Comparison of ENCODE assay signal across 19 cellular contexts in the genomic region with DNA sequence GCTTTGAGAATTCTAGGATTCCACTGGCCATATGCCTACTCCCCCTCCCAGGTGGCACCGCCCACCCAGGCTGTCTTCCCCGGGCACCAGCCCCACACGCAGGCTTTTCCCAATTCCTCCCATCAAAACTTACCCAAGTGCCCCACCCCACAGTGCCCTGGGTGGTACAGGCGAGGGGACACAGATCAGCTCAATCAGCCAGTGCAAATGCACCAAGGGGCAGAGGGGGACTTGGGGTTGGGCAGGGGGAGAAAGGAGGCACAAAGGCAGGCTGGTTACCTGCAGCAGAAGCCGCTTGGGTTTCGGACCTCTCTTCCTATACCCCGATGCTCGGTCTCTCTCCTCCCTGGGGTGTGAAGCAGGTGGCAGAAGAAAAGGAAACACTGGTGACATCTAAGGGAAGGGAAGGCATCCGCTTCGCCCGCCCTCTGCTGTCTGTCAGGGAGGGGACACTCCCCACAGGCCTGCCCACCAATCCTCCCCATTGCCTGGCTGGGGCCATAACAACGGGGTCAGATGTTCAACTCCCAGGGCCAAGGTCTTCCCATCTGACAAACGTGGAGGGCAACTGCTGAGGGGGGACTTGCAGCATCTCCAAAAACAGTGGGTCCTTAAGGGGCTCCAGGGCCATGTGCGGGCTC. TPM values are rescaled to one million over a fixed set of nuclear protein-coding genes. Genes with fewer than 3 reads are reported as not detected.
A peak's percentile ranks its signal among the peaks of the same experiment; 100 is the strongest.
DNase-seq lines count a peak whose midpoint lies in the region; ATAC-seq and TF ChIP-seq lines count a peak whose summit lies in the region.
"Had no signal": no experiment of that assay in that cellular context is flagged by ENCODE, and none has a peak within 500 bp of the region (broad histone marks: within the 10 kb centered on the region; RNA-seq: fewer than 3 reads in every experiment).

No MANE protein-coding gene starts in this region.

- POLR2A ChIA-PET in activated naive CD8-positive, alpha-beta T cell treated with anti-CD3 and anti-CD28 coated beads, Interleukin-2, amount 10 ng/mL, durations not matched to agents 7 days and 5 days (lab: Charles Lee) = interaction anchor here (0.7 kb wide), 2 partner anchors 39 to 100 kb away, joined by 4 to 5 read pairs; no protein-coding TSS in a partner anchor
- POLR2A ChIA-PET in WTC11 (lab: Charles Lee) = interaction anchor here (0.7 kb wide), 1 partner anchor 16 kb away, joined by 3 read pairs; no protein-coding TSS in a partner anchor
- POLR2A ChIA-PET in naive thymus-derived CD8-positive, alpha-beta T cell (lab: Charles Lee) = no interaction called here

- no peaks in the 10 kb centered on the region for H3K9me3 ChIP-seq in vagina

- peaks cover 6% of the 10 kb centered on the region for H3K4me1 Mint-ChIP-seq in activated naive CD8-positive, alpha-beta T cell treated with anti-CD3 and anti-CD28 coated beads, Interleukin-2, amount 10 ng/mL, durations not matched to agents 7 days and 5 days
- no peaks in the 10 kb centered on the region for H3K4me1 Mint-ChIP-seq in activated naive CD8-positive, alpha-beta T cell treated with anti-CD3 and anti-CD28 coated beads, Interleukin-2, amount 50 U/mL, for 24 hours
- H3K4me1 Mint-ChIP-seq in WTC11 = peaks cover 10% of the 10 kb centered on the region
- peaks cover 2 to 17% (median 10%) of the 10 kb centered on the region in 4 donors for H3K4me1 Mint-ChIP-seq in naive thymus-derived CD8-positive, alpha-beta T cell
- peaks cover 2% of the 10 kb centered on the region for H3K4me1 Mint-ChIP-seq in activated T-cell treated with anti-CD3 and anti-CD28 coated beads, Interleukin-2, amount 50 U/mL, for 24 hours (ENCODE audit: low read depth)
- H3K4me1 Mint-ChIP-seq in activated T-helper 1 cell treated with anti-CD3 and anti-CD28 coated beads, Interleukin-12 subunit alpha, Interleukin-12 subunit beta, Interleukin-2, Interleukin-4 antibody, amounts not matched to agents 30 ng/mL and 10 ng/mL and 1 ng/mL, durations not matched to agents 14 hours and 24 hours and 36 hours (ENCODE audit: low read depth) = peaks cover under 1% of the 10 kb centered on the region

- H3K36me3 Mint-ChIP-seq in activated naive CD8-positive, alpha-beta T cell treated with anti-CD3 and anti-CD28 coated beads, Interleukin-2, amount 10 ng/mL, durations not matched to agents 7 days and 5 days = no peaks in the 10 kb centered on the region
- H3K36me3 Mint-ChIP-seq in activated naive CD8-positive, alpha-beta T cell treated with anti-CD3 and anti-CD28 coated beads, Interleukin-2, amount 50 U/mL, for 24 hours (ENCODE audit: low read depth) = no peaks in the 10 kb centered on the region
- H3K36me3 Mint-ChIP-seq in WTC11 = no peaks in the 10 kb centered on the region
- peaks cover 0 to 13% (median 3%) of the 10 kb centered on the region in 3 donors for H3K36me3 Mint-ChIP-seq in naive thymus-derived CD8-positive, alpha-beta T cell
- peaks cover 10% of the 10 kb centered on the region for H3K36me3 Mint-ChIP-seq in activated T-cell treated with anti-CD3 and anti-CD28 coated beads, Interleukin-2, amount 50 U/mL, for 24 hours (ENCODE audit: low read depth)
- H3K36me3 Mint-ChIP-seq in activated T-helper 1 cell treated with anti-CD3 and anti-CD28 coated beads, Interleukin-12 subunit alpha, Interleukin-12 subunit beta, Interleukin-2, Interleukin-4 antibody, amounts not matched to agents 30 ng/mL and 10 ng/mL and 1 ng/mL, durations not matched to agents 14 hours and 24 hours and 36 hours (ENCODE audit: low read depth) = no peaks in the 10 kb centered on the region

- H3K4me1 ChIP-seq in vagina = peaks cover 7% of the 10 kb centered on the region

- H3K27me3 Mint-ChIP-seq in activated naive CD8-positive, alpha-beta T cell treated with anti-CD3 and anti-CD28 coated beads, Interleukin-2, amount 10 ng/mL, durations not matched to agents 7 days and 5 days = no peaks in the 10 kb centered on the region
- H3K27me3 Mint-ChIP-seq in activated naive CD8-positive, alpha-beta T cell treated with anti-CD3 and anti-CD28 coated beads, Interleukin-2, amount 50 U/mL, for 24 hours = no peaks in the 10 kb centered on the region
- no peaks in the 10 kb centered on the region for H3K27me3 Mint-ChIP-seq in WTC11 (ENCODE audit: low read depth)
- H3K27me3 Mint-ChIP-seq in naive thymus-derived CD8-positive, alpha-beta T cell = no peaks in the 10 kb centered on the region
- H3K27me3 Mint-ChIP-seq in activated T-cell treated with anti-CD3 and anti-CD28 coated beads, Interleukin-2, amount 50 U/mL, for 24 hours = no peaks in the 10 kb centered on the region
- peaks cover 2% of the 10 kb centered on the region for H3K27me3 Mint-ChIP-seq in activated T-helper 1 cell treated with anti-CD3 and anti-CD28 coated beads, Interleukin-12 subunit alpha, Interleukin-12 subunit beta, Interleukin-2, Interleukin-4 antibody, amounts not matched to agents 30 ng/mL and 10 ng/mL and 1 ng/mL, durations not matched to agents 14 hours and 24 hours and 36 hours (ENCODE audit: insufficient read depth)

- intact Hi-C loops in activated T-helper 1 cell treated with anti-CD3 and anti-CD28 coated beads, Interleukin-12 subunit alpha, Interleukin-12 subunit beta, Interleukin-2, Interleukin-4 antibody, amounts not matched to agents 30 ng/mL and 10 ng/mL and 1 ng/mL, durations not matched to agents 14 hours and 24 hours and 36 hours (cut with micrococcal nuclease) = no loop called here
- intact Hi-C loops in vagina (cut with DNase I) = no loop called here

- H3K4me3 ChIP-seq in vagina = no peak overlapping the region

- no peak overlapping the region for H3K27ac Mint-ChIP-seq in activated naive CD8-positive, alpha-beta T cell treated with anti-CD3 and anti-CD28 coated beads, Interleukin-2, amount 10 ng/mL, durations not matched to agents 7 days and 5 days
- H3K27ac Mint-ChIP-seq in activated naive CD8-positive, alpha-beta T cell treated with anti-CD3 and anti-CD28 coated beads, Interleukin-2, amount 50 U/mL, for 24 hours = no peak overlapping the region
- H3K27ac Mint-ChIP-seq in WTC11 = no peak overlapping the region
- H3K27ac Mint-ChIP-seq in naive thymus-derived CD8-positive, alpha-beta T cell = peak overlapping the region in 2 of 10 donors; percentile 48 to 74
- no peak overlapping the region for H3K27ac Mint-ChIP-seq in activated T-cell treated with anti-CD3 and anti-CD28 coated beads, Interleukin-2, amount 50 U/mL, for 24 hours
- H3K27ac Mint-ChIP-seq in activated T-helper 1 cell treated with anti-CD3 and anti-CD28 coated beads, Interleukin-12 subunit alpha, Interleukin-12 subunit beta, Interleukin-2, Interleukin-4 antibody, amounts not matched to agents 30 ng/mL and 10 ng/mL and 1 ng/mL, durations not matched to agents 14 hours and 24 hours and 36 hours = no peak overlapping the region
- H3K27ac Mint-ChIP-seq: CD8-positive, alpha-beta T cell had no signal

- TF ChIP-seq CTCF in WTC11 (IDR thresholded peaks at IDR 0.05) (no peak), vagina (IDR thresholded peaks at IDR 0.05) (no peak)

- no peaks in the 10 kb centered on the region for H3K27me3 ChIP-seq in vagina

- no peak overlapping the region for H3K4me3 Mint-ChIP-seq in activated naive CD8-positive, alpha-beta T cell treated with anti-CD3 and anti-CD28 coated beads, Interleukin-2, amount 10 ng/mL, durations not matched to agents 7 days and 5 days
- no peak overlapping the region for H3K4me3 Mint-ChIP-seq in activated naive CD8-positive, alpha-beta T cell treated with anti-CD3 and anti-CD28 coated beads, Interleukin-2, amount 50 U/mL, for 24 hours
- no peak overlapping the region for H3K4me3 Mint-ChIP-seq in WTC11
- H3K4me3 Mint-ChIP-seq in naive thymus-derived CD8-positive, alpha-beta T cell = no peak overlapping the region
- H3K4me3 Mint-ChIP-seq in activated T-cell treated with anti-CD3 and anti-CD28 coated beads, Interleukin-2, amount 50 U/mL, for 24 hours = no peak overlapping the region
- no peak overlapping the region for H3K4me3 Mint-ChIP-seq in activated T-helper 1 cell treated with anti-CD3 and anti-CD28 coated beads, Interleukin-12 subunit alpha, Interleukin-12 subunit beta, Interleukin-2, Interleukin-4 antibody, amounts not matched to agents 30 ng/mL and 10 ng/mL and 1 ng/mL, durations not matched to agents 14 hours and 24 hours and 36 hours
- H3K4me3 Mint-ChIP-seq: CD8-positive, alpha-beta T cell had no signal

- CTCF ChIA-PET in WTC11 (lab: Charles Lee) = interaction anchor here (0.6 to 1.2 kb wide), 5 partner anchors 15 to 268 kb away, joined by 3 to 7 read pairs (median 3); no protein-coding TSS in a partner anchor

- ATAC-seq in activated naive CD8-positive, alpha-beta T cell treated with anti-CD3 and anti-CD28 coated beads, Interleukin-2, amount 10 ng/mL, durations not matched to agents 7 days and 5 days (ENCODE audit: low read depth) = peak; percentile 63
- no peak for ATAC-seq in activated naive CD8-positive, alpha-beta T cell treated with anti-CD3 and anti-CD28 coated beads, Interleukin-2, amount 50 U/mL, for 24 hours
- peak; percentile 18 for ATAC-seq in WTC11
- peak; percentile 43 to 53 for ATAC-seq in naive thymus-derived CD8-positive, alpha-beta T cell
- no peak for ATAC-seq in GM21737 (IDR thresholded peaks at IDR 0.05; ENCODE audit: unreplicated experiment)
- ATAC-seq: CD8-positive, alpha-beta T cell had no signal

- DNase-seq in activated naive CD8-positive, alpha-beta T cell treated with anti-CD3 and anti-CD28 coated beads, Interleukin-2, amount 10 ng/mL, durations not matched to agents 7 days and 5 days = no peak
- no peak for DNase-seq in activated naive CD8-positive, alpha-beta T cell treated with anti-CD3 and anti-CD28 coated beads, Interleukin-2, amount 50 U/mL, for 24 hours
- no peak for DNase-seq in WTC11 (ENCODE audit: low spot score)
- DNase-seq in naive thymus-derived CD8-positive, alpha-beta T cell = no peak
- DNase-seq in activated T-cell treated with anti-CD3 and anti-CD28 coated beads, Interleukin-2, amount 50 U/mL, for 24 hours = no peak
- no peak for DNase-seq in activated T-helper 1 cell treated with anti-CD3 and anti-CD28 coated beads, Interleukin-12 subunit alpha, Interleukin-12 subunit beta, Interleukin-2, Interleukin-4 antibody, amounts not matched to agents 30 ng/mL and 10 ng/mL and 1 ng/mL, durations not matched to agents 14 hours and 24 hours and 36 hours (ENCODE audit: low spot score)
- no peak for DNase-seq in vagina (ENCODE audit: extremely low spot score in 2 of 2)
- DNase-seq: CD8-positive, alpha-beta T cell; DND-41; NCI-H1417; NCI-H187; NCI-H2107; NCI-H510A; NCI-H82; OCI-M1; Right ventricle myocardium superior had no signal

- H3K36me3 ChIP-seq in vagina = peaks cover 0 to 15% of the 10 kb centered on the region in 2 donors

- no peak overlapping the region for H3K27ac ChIP-seq in vagina
- H3K27ac ChIP-seq: KMS-11 had no signal

- H3K9me3 Mint-ChIP-seq in activated naive CD8-positive, alpha-beta T cell treated with anti-CD3 and anti-CD28 coated beads, Interleukin-2, amount 10 ng/mL, durations not matched to agents 7 days and 5 days = no peaks in the 10 kb centered on the region
- no peaks in the 10 kb centered on the region for H3K9me3 Mint-ChIP-seq in activated naive CD8-positive, alpha-beta T cell treated with anti-CD3 and anti-CD28 coated beads, Interleukin-2, amount 50 U/mL, for 24 hours
- no peaks in the 10 kb centered on the region for H3K9me3 Mint-ChIP-seq in WTC11
- no peaks in the 10 kb centered on the region for H3K9me3 Mint-ChIP-seq in naive thymus-derived CD8-positive, alpha-beta T cell
- H3K9me3 Mint-ChIP-seq in activated T-cell treated with anti-CD3 and anti-CD28 coated beads, Interleukin-2, amount 50 U/mL, for 24 hours = no peaks in the 10 kb centered on the region
- H3K9me3 Mint-ChIP-seq in activated T-helper 1 cell treated with anti-CD3 and anti-CD28 coated beads, Interleukin-12 subunit alpha, Interleukin-12 subunit beta, Interleukin-2, Interleukin-4 antibody, amounts not matched to agents 30 ng/mL and 10 ng/mL and 1 ng/mL, durations not matched to agents 14 hours and 24 hours and 36 hours = no peaks in the 10 kb centered on the region
- H3K9me3 Mint-ChIP-seq: CD8-positive, alpha-beta T cell had no signal

- no peak for TF ChIP-seq POLR2A in vagina (IDR thresholded peaks at IDR 0.05)

RNA-seq across cellular contexts. Expression of a gene that starts 14.0 kb away (rescaled TPM):
- total RNA-seq in activated naive CD8-positive, alpha-beta T cell treated with anti-CD3 and anti-CD28 coated beads, Interleukin-2, amount 10 ng/mL, durations not matched to agents 7 days and 5 days = 10 to 100 TPM; 64.2 to 71.3 TPM
- 10.6 to 11.1 TPM (median 10.6 TPM) in 3 replicates for total RNA-seq in WTC11 (2021)
- 100 to 1,000 TPM; 131 to 133 TPM for total RNA-seq in naive thymus-derived CD8-positive, alpha-beta T cell
- 10 to 100 TPM; 19.1 to 23.1 (median 19.5) TPM for polyA plus RNA-seq in naive thymus-derived CD8-positive, alpha-beta T cell
- total RNA-seq in activated T-helper 1 cell treated with anti-CD3 and anti-CD28 coated beads, Interleukin-12 subunit alpha, Interleukin-12 subunit beta, Interleukin-2, Interleukin-4 antibody, amounts not matched to agents 30 ng/mL and 10 ng/mL and 1 ng/mL, durations not matched to agents 14 hours and 24 hours and 36 hours = 12.7 and 13.8 TPM in 2 replicates
- 98.0 TPM for total RNA-seq in vagina

RNA-seq across cellular contexts. Expression of a gene that starts 41.4 kb away (rescaled TPM):
- 10 to 100 TPM; 75.5 to 84.9 TPM for total RNA-seq in activated naive CD8-positive, alpha-beta T cell treated with anti-CD3 and anti-CD28 coated beads, Interleukin-2, amount 10 ng/mL, durations not matched to agents 7 days and 5 days
- total RNA-seq in WTC11 (2021) = 0.42 to 0.80 TPM (median 0.66 TPM) in 3 replicates
- under 1 TPM in 1 of 2 experiments, not detected in 1; 0.55 TPM for total RNA-seq in naive thymus-derived CD8-positive, alpha-beta T cell
- polyA plus RNA-seq in naive thymus-derived CD8-positive, alpha-beta T cell = 1 to 10 TPM in 1 of 3 donors, not detected in 2; 3.2 TPM
- 5.0 and 7.4 TPM in 2 replicates for total RNA-seq in activated T-helper 1 cell treated with anti-CD3 and anti-CD28 coated beads, Interleukin-12 subunit alpha, Interleukin-12 subunit beta, Interleukin-2, Interleukin-4 antibody, amounts not matched to agents 30 ng/mL and 10 ng/mL and 1 ng/mL, durations not matched to agents 14 hours and 24 hours and 36 hours
- total RNA-seq in vagina = not detected
- total RNA-seq: HT-29, Right ventricle myocardium superior had no signal

Comparison
In these comparisons a context has a peak if more than half of its experiments do, and no peak if none do; other contexts are left out.
1. ATAC-seq: peak in activated naive CD8-positive, alpha-beta T cell treated with anti-CD3 and anti-CD28 coated beads, Interleukin-2, amount 10 ng/mL, durations not matched to agents 7 days and 5 days (single experiment), WTC11 (single experiment) and naive thymus-derived CD8-positive, alpha-beta T cell (2 of 2); none in activated naive CD8-positive, alpha-beta T cell treated with anti-CD3 and anti-CD28 coated beads, Interleukin-2, amount 50 U/mL, for 24 hours (single experiment) and GM21737 (single experiment).